ENCODE assay signal across 24 cellular contexts in the genomic region with DNA sequence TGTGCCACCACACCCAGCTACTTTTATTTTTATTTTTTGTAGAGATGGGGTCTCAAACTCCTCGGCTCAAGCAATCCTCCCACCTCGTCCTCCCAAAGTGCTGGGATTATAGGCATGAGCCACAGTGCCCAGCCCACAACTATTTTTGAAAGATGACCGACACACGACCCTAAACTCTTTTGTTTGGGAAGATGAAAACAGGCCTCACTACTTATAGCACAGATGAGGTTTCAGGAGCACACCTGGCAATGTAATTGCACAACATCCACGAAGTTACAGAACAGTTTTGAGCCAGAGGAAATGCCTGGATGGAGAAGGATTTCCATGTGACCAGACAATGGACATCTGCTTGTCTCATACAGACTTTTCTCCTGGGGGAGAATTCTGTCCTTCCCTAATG. TPM values are rescaled to one million over a fixed set of nuclear protein-coding genes. Genes with fewer than 3 reads are reported as not detected.
A peak's percentile ranks its signal among the peaks of the same experiment; 100 is the strongest.
DNase-seq lines count a peak whose midpoint lies in the region; ATAC-seq, FAIRE-seq and TF ChIP-seq lines count a peak whose summit lies in the region.
"Had no signal": no experiment of that assay in that cellular context is flagged by ENCODE, and none has a peak within 500 bp of the region (broad histone marks: within the 10 kb centered on the region; RNA-seq: fewer than 3 reads in every experiment).

No MANE protein-coding gene starts in this region.

- no peaks in the 10 kb centered on the region for H3K23me2 ChIP-seq in H1 (ENCODE audit: low read depth, low read length)

- H3K79me1 ChIP-seq in H1 (ENCODE audit: low read depth, low read length): no peaks in the 10 kb centered on the region

- H2BK15ac ChIP-seq in H1 (ENCODE audit: low read length): no peak overlapping the region

- H3K4me1 ChIP-seq in HepG2 (ENCODE audit: insufficient read depth, low read length) (peaks cover 18% of the 10 kb centered on the region), right lobe of liver (peaks cover 0 to 6% (median 0%) of the 10 kb centered on the region in 4 donors), H1 (replicated peaks in 1 of 4; ENCODE audit: control insufficient read depth in 3 of 4, insufficient read depth in 4 of 4, low read length in 3 of 4) (peaks cover 0 to 6% (median 1%) of the 10 kb centered on the region in 4 experiments; a peak in 2 of 7 replicates)

- H2BK5ac ChIP-seq in H1 (ENCODE audit: low read depth, low read length): no peak overlapping the region

- H2BK20ac ChIP-seq in H1 (ENCODE audit: low read length): no peak overlapping the region

- H3K56ac ChIP-seq in H1 (replicated peaks; ENCODE audit: insufficient read length, low read depth, low read length): no peak overlapping the region

- in situ Hi-C loops in HepG2 (cut with HindIII; ENCODE audit: extremely low pct_ligation_motif_present, low pct_unique_long_range_greater_than_20kb): loop anchor here (5.0 to 10.0 kb wide), 3 partner anchors 149 to 417 kb away; no protein-coding TSS in a partner anchor

- no peak overlapping the region for H3K27ac ChIP-seq in HepG2 (ENCODE audit: extremely low read length, insufficient read depth, low read length)
- no peak overlapping the region for H3K27ac ChIP-seq in right lobe of liver
- H3K27ac ChIP-seq in H1 (ENCODE audit: low read depth, low read length): no peak overlapping the region
- H3K27ac ChIP-seq: SK-N-MC had no signal

- FAIRE-seq in HepG2 (lab: Jason Lieb, UNC): no peak
- no peak for FAIRE-seq in H1 (lab: Jason Lieb, UNC)

- CTCF ChIA-PET in HepG2 (lab: Yijun Ruan, JAX; ENCODE audit: low intra/inter-chr PET ratio, low total read pairs): interaction anchor here (2.4 kb wide), 1 partner anchor 149 kb away, joined by 10 read pairs; no protein-coding TSS in a partner anchor
- CTCF ChIA-PET in H1 (lab: Charles Lee; ENCODE audit: partially characterized antibody): interaction anchor here (0.6 to 6.1 kb wide), 13 partner anchors 16 to 176 kb away, joined by 3 to 67 read pairs (median 6); no protein-coding TSS in a partner anchor

- TF ChIP-seq POLR2A in HepG2 (IDR thresholded peaks at IDR 0.05; ENCODE audit: insufficient read depth in 1 of 2, low read depth in 2 of 2, low read length in 2 of 2) (no peak), right lobe of liver (IDR thresholded peaks at IDR 0.05) (no peak), H1 (IDR thresholded peaks at IDR 0.05; ENCODE audit: control extremely low read depth in 1 of 2, low read depth in 2 of 2, low read length in 2 of 2) (no peak)

- H3K9me3 ChIP-seq in HepG2 (ENCODE audit: low read length) (no peaks in the 10 kb centered on the region), right lobe of liver (no peaks in the 10 kb centered on the region), H1 (ENCODE audit: insufficient read depth in 2 of 2, low read depth in 1 of 2, low read length in 1 of 2) (no peaks in the 10 kb centered on the region)
- H3K9me3 ChIP-seq: BE2C had no signal

- no peaks in the 10 kb centered on the region for H3K27me3 ChIP-seq in HepG2 (ENCODE audit: control insufficient read depth in 1 of 2, insufficient read depth in 2 of 2, low read length in 2 of 2)
- H3K27me3 ChIP-seq in right lobe of liver: no peaks in the 10 kb centered on the region
- H3K27me3 ChIP-seq in H1 (replicated peaks in 1 of 4; ENCODE audit: control insufficient read depth in 3 of 4, extremely low read depth in 1 of 4, insufficient read depth in 3 of 4, low read length in 3 of 4): no peaks in the 10 kb centered on the region
- H3K27me3 ChIP-seq: BE2C had no signal

- H3K9ac ChIP-seq in HepG2 (ENCODE audit: insufficient read depth, low read depth, low read length) (no peak overlapping the region), H1 (replicated peaks in 1 of 4; ENCODE audit: extremely low read depth in 1 of 4, low read depth in 3 of 4, low read length in 3 of 4) (no peak overlapping the region)

- H2BK120ac ChIP-seq in H1 (replicated peaks; ENCODE audit: low read depth, low read length): no peak overlapping the region

- H3K23ac ChIP-seq in H1 (ENCODE audit: insufficient read length): no peak overlapping the region

- ATAC-seq in HepG2 (no peak), right lobe of liver (no peak), HG02588 (IDR thresholded peaks at IDR 0.05; ENCODE audit: unreplicated experiment) (no peak)
- ATAC-seq: T-helper 17 cell had no signal

- H3K79me2 ChIP-seq in HepG2 (ENCODE audit: insufficient read depth, low read length) (no peaks in the 10 kb centered on the region), H1 (ENCODE audit: control insufficient read depth in 1 of 2, insufficient read depth in 2 of 2, low read length in 2 of 2) (no peaks in the 10 kb centered on the region)

- no peak overlapping the region for H4K91ac ChIP-seq in H1 (replicated peaks; ENCODE audit: insufficient read length, low read length)

- TF ChIP-seq RAD21 in HepG2 (CRISPR knock-in tag; IDR thresholded peaks at IDR 0.05) (no peak), H1 (IDR thresholded peaks at IDR 0.05 in 1 of 2, conservative IDR thresholded peaks at IDR 0.05 in 1 of 2; ENCODE audit: low read depth in 2 of 2, low read length in 2 of 2) (no peak)

- POLR2A ChIA-PET in HepG2 (lab: Yijun Ruan, JAX): no interaction called here
- POLR2A ChIA-PET in H1 (lab: Charles Lee; ENCODE audit: partially characterized antibody): interaction anchor here (1.7 kb wide), 1 partner anchor 54 kb away, joined by 9 read pairs; the partner anchor contains the start of gene GINS3

- H3K4me2 ChIP-seq in HepG2 (ENCODE audit: low read depth, low read length) (no peak overlapping the region), H1 (ENCODE audit: insufficient read depth in 1 of 2, low read depth in 2 of 2, low read length in 2 of 2) (no peak overlapping the region)

- TF ChIP-seq EP300 in HepG2 (IDR thresholded peaks at IDR 0.05; ENCODE audit: low read depth in 2 of 2, low read length in 2 of 2) (no peak), HepG2 (CRISPR knock-in tag; IDR thresholded peaks at IDR 0.05; ENCODE audit: borderline replicate concordance) (no peak), H1 (IDR thresholded peaks at IDR 0.05; ENCODE audit: borderline replicate concordance in 1 of 2, low read depth in 2 of 2, low read length in 2 of 2) (no peak)

- no peak overlapping the region for H4K8ac ChIP-seq in H1 (ENCODE audit: extremely low read depth, insufficient read depth, low read length)

- H3K18ac ChIP-seq in H1 (ENCODE audit: extremely low read depth, low read length): no peak overlapping the region

- BruUV-seq in HepG2 (replicated peaks; lab: Mats Ljungman, UMichigan): no TSS peak

- 26% methylated on average over 5 of the region's 5 CpGs for WGBS in HepG2 (ENCODE audit: low lambda C conversion rate)
- WGBS in right lobe of liver (ENCODE audit: insufficient coverage, low coverage, low lambda C conversion rate, missing lambda C conversion rate): 69% methylated on average over 5 of the region's 5 CpGs
- WGBS in H1 (ENCODE audit: extremely low coverage in 1 of 2, insufficient coverage in 1 of 2, insufficient read length in 1 of 2, insufficient replicate concordance in 2 of 2, low coverage in 1 of 2, low lambda C conversion rate in 2 of 2, missing lambda C conversion rate in 1 of 2), 2 experiments: 87% methylated on average over 5 of the region's 5 CpGs; no CpG with 5 or more reads in 1 of the 2 experiments

- no peak overlapping the region for H3K4me3 ChIP-seq in HepG2 (replicated peaks in 1 of 3; ENCODE audit: insufficient read depth in 1 of 3, low read depth in 2 of 3, low read length in 3 of 3)
- H3K4me3 ChIP-seq in right lobe of liver: no peak overlapping the region
- no peak overlapping the region for H3K4me3 ChIP-seq in H1 (ENCODE audit: extremely low read depth in 1 of 4, insufficient read depth in 2 of 4, low read depth in 3 of 4, low read length in 4 of 4)
- H3K4me3 ChIP-seq: SK-N-MC had no signal

- no peak overlapping the region for H2AK5ac ChIP-seq in H1 (ENCODE audit: low read depth, low read length)

- H4K5ac ChIP-seq in H1 (ENCODE audit: insufficient read length, low read depth, low read length): no peak overlapping the region

- intact Hi-C loops in HepG2 (cut with micrococcal nuclease; ENCODE audit: unreplicated experiment): loop anchor here (5.0 kb wide), 1 partner anchor 299 kb away; no protein-coding TSS in a partner anchor
- intact Hi-C loops in right lobe of liver (cut with DNase I): loop anchor here (5.0 kb wide), 2 partner anchors 144 to 149 kb away; no protein-coding TSS in a partner anchor

- peak overlapping the region; percentile 68; the same call in 1 of the 2 replicates for H2BK12ac ChIP-seq in H1 (ENCODE audit: low read depth, low read length)

- TF ChIP-seq CTCF in HepG2 (CRISPR knock-in tag; IDR thresholded peaks at IDR 0.05) (no peak), right lobe of liver (IDR thresholded peaks at IDR 0.05) (no peak), H1 (IDR thresholded peaks at IDR 0.05; ENCODE audit: control extremely low read depth in 1 of 3, insufficient read depth in 1 of 3, low read depth in 1 of 3, low read length in 3 of 3) (no peak)

- no peak for DNase-seq in HepG2 (ENCODE audit: low spot score)
- DNase-seq in right lobe of liver: no peak
- peak; percentile 49 to 76 for DNase-seq in NCI-H524 (lab: John Stamatoyannopoulos, UW)
- DNase-seq in H1 (ENCODE audit: low read depth in 1 of 2, low spot score in 2 of 2): no peak
- DNase-seq in T-helper 9 cell: no peak
- no peak for DNase-seq in OCI-M2 (lab: John Stamatoyannopoulos, UW; ENCODE audit: unreplicated experiment)
- DNase-seq: BE2C; CD4-positive, CD25-positive, alpha-beta regulatory T cell; EL; GF-D8; KBM-7; NCI-H1105 treated with DMSO at 0.1 percent for 48 hours; NCI-H1694; NCI-H2081; OCI-M1; SHP77 treated with DMSO at 0.1 percent for 48 hours; SW 1271; T-helper 17 cell had no signal

- no peaks in the 10 kb centered on the region for H3K36me3 ChIP-seq in HepG2 (replicated peaks in 1 of 2; ENCODE audit: control insufficient read depth in 1 of 2, insufficient read depth in 2 of 2, low read length in 2 of 2)
- no peaks in the 10 kb centered on the region for H3K36me3 ChIP-seq in right lobe of liver
- no peaks in the 10 kb centered on the region for H3K36me3 ChIP-seq in H1 (ENCODE audit: control insufficient read depth in 2 of 4, insufficient read depth in 4 of 4, low read length in 3 of 4)
- H3K36me3 ChIP-seq: BE2C had no signal

- H3K14ac ChIP-seq in H1 (ENCODE audit: insufficient read length): no peak overlapping the region

- H2AFZ ChIP-seq in HepG2 (ENCODE audit: low read length) (no peak overlapping the region), H1 (ENCODE audit: low read length) (no peak overlapping the region)

- H3K4ac ChIP-seq in H1 (replicated peaks; ENCODE audit: insufficient read length, low read depth, low read length): no peak overlapping the region

- H4K20me1 ChIP-seq in HepG2 (ENCODE audit: insufficient read depth, low read length) (no peaks in the 10 kb centered on the region), H1 (replicated peaks in 1 of 2; ENCODE audit: control insufficient read depth in 1 of 2, insufficient read depth in 2 of 2, low read length in 2 of 2) (no peaks in the 10 kb centered on the region)

RNA-seq across cellular contexts. Expression of gene PRSS54, which starts 43.4 kb away (rescaled TPM):
- total RNA-seq in HepG2 (2016; rRNA removed; fragmentation: Illumina TruSeq; extraction: Trizol): not detected in 2 replicates
- not detected in 2 replicates for total RNA-seq in HepG2 (2016; cell fraction: cytosol; rRNA removed; fragmentation: Illumina TruSeq; extraction: Trizol; ENCODE audit: low read depth)
- not detected in 2 replicates for total RNA-seq in HepG2 (2016; cell fraction: insoluble cytoplasmic fraction; rRNA removed; fragmentation: Illumina TruSeq; extraction: Trizol)
- not detected in 2 replicates for total RNA-seq in HepG2 (2016; cell fraction: membrane; rRNA removed; fragmentation: Illumina TruSeq; extraction: Trizol)
- not detected in 2 replicates for total RNA-seq in HepG2 (2016; cell fraction: nucleus; rRNA removed; fragmentation: Illumina TruSeq; extraction: Trizol)
- polyA plus RNA-seq in HepG2 (2011; rRNA removed): not detected in 2 replicates
- not detected in 2 replicates for polyA plus RNA-seq in HepG2 (2011; cell fraction: cytosol; rRNA removed)
- not detected in 2 replicates for polyA plus RNA-seq in HepG2 (2011; cell fraction: nucleus; rRNA removed)
- not detected in 2 replicates for polyA plus RNA-seq in HepG2 (2012)
- polyA plus RNA-seq in HepG2 (2016; cell fraction: cytosol; fragmentation: Illumina TruSeq; extraction: Trizol; ENCODE audit: low read depth): not detected in 2 replicates
- not detected in 2 replicates for polyA plus RNA-seq in HepG2 (2016; cell fraction: insoluble cytoplasmic fraction; fragmentation: Illumina TruSeq; extraction: Trizol; ENCODE audit: low read depth)
- polyA plus RNA-seq in HepG2 (2016; cell fraction: membrane; fragmentation: Illumina TruSeq; extraction: Trizol; ENCODE audit: low read depth): not detected in 2 replicates
- not detected in 2 replicates for polyA plus RNA-seq in HepG2 (2016; cell fraction: nucleus; fragmentation: Illumina TruSeq; extraction: Trizol; ENCODE audit: insufficient read depth, low read depth)
- not detected in 2 replicates for polyA minus RNA-seq in HepG2 (2011; rRNA and poly(A)+ RNA removed; ENCODE audit: low replicate concordance)
- not detected in 2 replicates for polyA minus RNA-seq in HepG2 (2011; cell fraction: cytosol; rRNA and poly(A)+ RNA removed)
- polyA minus RNA-seq in HepG2 (2011; cell fraction: nucleus; rRNA and poly(A)+ RNA removed): not detected in 2 replicates
- not detected for total RNA-seq in right lobe of liver
- not detected in 2 replicates for total RNA-seq in H1 (2021; fragmentation: NEBNext Ultra II Directional; extraction: Animal tissue kit (Norgen Biotek cat#: 25700))
- polyA plus RNA-seq in H1 (2011; rRNA removed): not detected in 2 replicates
- polyA plus RNA-seq in H1 (2011; cell fraction: cytosol; rRNA removed): not detected
- not detected for polyA plus RNA-seq in H1 (2011; cell fraction: nucleus; rRNA removed)
- polyA plus RNA-seq in H1 (2012, experiment 1 of 2): not detected in 4 replicates
- not detected for polyA plus RNA-seq in H1 (2012, experiment 2 of 2)
- not detected for polyA plus RNA-seq in H1 (2013, experiment 1 of 2)
- polyA plus RNA-seq in H1 (2013, experiment 2 of 2): not detected
- 0.10 TPM in 1 of 2 replicates, not detected in the other for polyA minus RNA-seq in H1 (2011; rRNA and poly(A)+ RNA removed)
- polyA minus RNA-seq in H1 (2011; cell fraction: cytosol; rRNA and poly(A)+ RNA removed): not detected
- not detected for polyA minus RNA-seq in H1 (2011; cell fraction: nucleus; rRNA and poly(A)+ RNA removed)
- total RNA-seq: A673; CD4-positive, CD25-positive, alpha-beta regulatory T cell; H4; NCI-H460; RPMI7951; T-helper 17 cell had no signal
- polyA plus RNA-seq: CD4-positive, CD25-positive, alpha-beta regulatory T cell had no signal

RNA-seq across cellular contexts. Expression of gene GINS3, which starts 54.1 kb away (rescaled TPM):
- total RNA-seq in HepG2 (2016; rRNA removed; fragmentation: Illumina TruSeq; extraction: Trizol) (19.3 and 28.4 TPM in 2 replicates), right lobe of liver (1 to 10 TPM in 4 of 6 experiments, under 1 TPM in 2; 0.68 to 3.3 (median 1.2) TPM)
- 4.4 and 4.7 TPM in 2 replicates for total RNA-seq in HepG2 (2016; cell fraction: cytosol; rRNA removed; fragmentation: Illumina TruSeq; extraction: Trizol; ENCODE audit: low read depth)
- 20.6 and 28.8 TPM in 2 replicates for total RNA-seq in HepG2 (2016; cell fraction: insoluble cytoplasmic fraction; rRNA removed; fragmentation: Illumina TruSeq; extraction: Trizol)
- total RNA-seq in HepG2 (2016; cell fraction: membrane; rRNA removed; fragmentation: Illumina TruSeq; extraction: Trizol): 12.4 TPM in 2 replicates
- total RNA-seq in HepG2 (2016; cell fraction: nucleus; rRNA removed; fragmentation: Illumina TruSeq; extraction: Trizol): 10.8 and 11.4 TPM in 2 replicates
- polyA plus RNA-seq in HepG2 (2011; rRNA removed) (5.4 and 6.5 TPM in 2 replicates), H1 (2011; rRNA removed) (9.5 and 12.9 TPM in 2 replicates)
- 4.5 and 4.8 TPM in 2 replicates for polyA plus RNA-seq in HepG2 (2011; cell fraction: cytosol; rRNA removed)
- polyA plus RNA-seq in HepG2 (2011; cell fraction: nucleus; rRNA removed): 2.4 and 3.0 TPM in 2 replicates
- 2.6 and 4.9 TPM in 2 replicates for polyA plus RNA-seq in HepG2 (2012)
- 2.3 and 2.7 TPM in 2 replicates for polyA plus RNA-seq in HepG2 (2016; cell fraction: cytosol; fragmentation: Illumina TruSeq; extraction: Trizol; ENCODE audit: low read depth)
- 32.3 and 33.0 TPM in 2 replicates for polyA plus RNA-seq in HepG2 (2016; cell fraction: insoluble cytoplasmic fraction; fragmentation: Illumina TruSeq; extraction: Trizol; ENCODE audit: low read depth)
- 5.0 and 6.1 TPM in 2 replicates for polyA plus RNA-seq in HepG2 (2016; cell fraction: membrane; fragmentation: Illumina TruSeq; extraction: Trizol; ENCODE audit: low read depth)
- 13.6 and 14.2 TPM in 2 replicates for polyA plus RNA-seq in HepG2 (2016; cell fraction: nucleus; fragmentation: Illumina TruSeq; extraction: Trizol; ENCODE audit: insufficient read depth, low read depth)
- 6.5 and 30.3 TPM in 2 replicates for polyA minus RNA-seq in HepG2 (2011; rRNA and poly(A)+ RNA removed; ENCODE audit: low replicate concordance)
- 2.4 and 3.4 TPM in 2 replicates for polyA minus RNA-seq in HepG2 (2011; cell fraction: cytosol; rRNA and poly(A)+ RNA removed)
- 3.1 and 3.5 TPM in 2 replicates for polyA minus RNA-seq in HepG2 (2011; cell fraction: nucleus; rRNA and poly(A)+ RNA removed)
- 13.4 and 15.4 TPM in 2 replicates for total RNA-seq in H1 (2021; fragmentation: NEBNext Ultra II Directional; extraction: Animal tissue kit (Norgen Biotek cat#: 25700))
- 11.2 TPM for polyA plus RNA-seq in H1 (2011; cell fraction: cytosol; rRNA removed)
- 9.1 TPM for polyA plus RNA-seq in H1 (2011; cell fraction: nucleus; rRNA removed)
- polyA plus RNA-seq in H1 (2012, experiment 1 of 2): 11.9 to 14.8 TPM (median 12.8 TPM) in 4 replicates
- 8.1 TPM for polyA plus RNA-seq in H1 (2012, experiment 2 of 2)
- 12.8 TPM for polyA plus RNA-seq in H1 (2013, experiment 1 of 2)
- polyA plus RNA-seq in H1 (2013, experiment 2 of 2): 12.1 TPM
- 13.4 and 20.0 TPM in 2 replicates for polyA minus RNA-seq in H1 (2011; rRNA and poly(A)+ RNA removed)
- polyA minus RNA-seq in H1 (2011; cell fraction: cytosol; rRNA and poly(A)+ RNA removed): 7.5 TPM
- polyA minus RNA-seq in H1 (2011; cell fraction: nucleus; rRNA and poly(A)+ RNA removed): 7.6 TPM

Comparison
In these comparisons a context has a peak if more than half of its experiments do, and no peak if none do; other contexts are left out.
1. DNase-seq: peak in NCI-H524 (2 of 2); none in HepG2 (single experiment), right lobe of liver (0 of 3), H1 (0 of 2), T-helper 9 cell (single experiment) and OCI-M2 (single experiment).
2. Of the 41 proteins assayed by ChIP-seq in both HepG2 and H1: peak only in HepG2: CEBPB; only in H1: none; in both: none; in neither: 40.